1 cellular context compared by ENCODE assay signal in the genomic region with DNA sequence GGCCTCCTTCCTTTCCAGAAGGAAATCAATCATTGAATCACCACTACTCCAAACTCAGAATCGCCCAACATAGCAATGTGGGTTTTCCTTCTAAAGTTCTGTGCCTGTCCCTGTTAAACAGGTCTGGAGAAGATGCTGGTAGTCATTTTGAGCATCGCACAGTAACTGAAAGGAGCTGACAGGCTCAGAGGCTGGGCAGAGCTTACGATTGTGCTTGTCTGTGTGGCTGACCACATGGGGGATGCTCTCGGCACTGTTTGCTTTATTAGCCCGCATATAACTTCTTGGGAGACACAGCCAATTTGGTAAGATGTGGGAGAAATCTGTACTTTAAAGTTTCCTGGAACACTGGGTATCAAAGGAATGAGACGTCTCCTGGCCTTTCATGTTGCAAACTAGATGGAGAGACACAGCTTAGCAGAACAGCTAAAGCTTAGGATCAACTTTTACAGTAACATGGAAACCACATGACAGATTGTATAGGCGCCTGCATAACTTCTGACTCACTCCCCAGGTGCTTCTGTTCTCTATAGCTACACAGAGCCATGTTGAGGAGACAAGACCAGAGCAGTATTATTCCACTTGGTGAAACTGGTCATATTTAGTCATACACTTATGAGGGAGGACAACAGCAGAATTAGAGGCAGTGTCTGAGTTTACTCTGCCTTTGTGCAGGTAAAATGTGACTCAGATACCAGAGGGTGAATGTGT.
TF ChIP-seq lines count a peak whose summit lies in the region.

No MANE protein-coding gene starts in this region.

TF ChIP-seq in H1, 55 proteins besides CTCF, POLR2A, EP300 and RAD21:
- no peak for TF ChIP-seq FOSL1 (IDR thresholded peaks at IDR 0.05; ENCODE audit: insufficient read depth, low read depth, low read length)
- no peak for TF ChIP-seq KDM1A (IDR thresholded peaks at IDR 0.05; ENCODE audit: borderline replicate concordance, low read length)
- TF ChIP-seq ZNF274 (IDR thresholded peaks at IDR 0.05; ENCODE audit: borderline replicate concordance, extremely low read depth, low read length) = no peak
- no peak for TF ChIP-seq SIRT6 (IDR thresholded peaks at IDR 0.05; ENCODE audit: low read length)
- TF ChIP-seq, protein P1, sequence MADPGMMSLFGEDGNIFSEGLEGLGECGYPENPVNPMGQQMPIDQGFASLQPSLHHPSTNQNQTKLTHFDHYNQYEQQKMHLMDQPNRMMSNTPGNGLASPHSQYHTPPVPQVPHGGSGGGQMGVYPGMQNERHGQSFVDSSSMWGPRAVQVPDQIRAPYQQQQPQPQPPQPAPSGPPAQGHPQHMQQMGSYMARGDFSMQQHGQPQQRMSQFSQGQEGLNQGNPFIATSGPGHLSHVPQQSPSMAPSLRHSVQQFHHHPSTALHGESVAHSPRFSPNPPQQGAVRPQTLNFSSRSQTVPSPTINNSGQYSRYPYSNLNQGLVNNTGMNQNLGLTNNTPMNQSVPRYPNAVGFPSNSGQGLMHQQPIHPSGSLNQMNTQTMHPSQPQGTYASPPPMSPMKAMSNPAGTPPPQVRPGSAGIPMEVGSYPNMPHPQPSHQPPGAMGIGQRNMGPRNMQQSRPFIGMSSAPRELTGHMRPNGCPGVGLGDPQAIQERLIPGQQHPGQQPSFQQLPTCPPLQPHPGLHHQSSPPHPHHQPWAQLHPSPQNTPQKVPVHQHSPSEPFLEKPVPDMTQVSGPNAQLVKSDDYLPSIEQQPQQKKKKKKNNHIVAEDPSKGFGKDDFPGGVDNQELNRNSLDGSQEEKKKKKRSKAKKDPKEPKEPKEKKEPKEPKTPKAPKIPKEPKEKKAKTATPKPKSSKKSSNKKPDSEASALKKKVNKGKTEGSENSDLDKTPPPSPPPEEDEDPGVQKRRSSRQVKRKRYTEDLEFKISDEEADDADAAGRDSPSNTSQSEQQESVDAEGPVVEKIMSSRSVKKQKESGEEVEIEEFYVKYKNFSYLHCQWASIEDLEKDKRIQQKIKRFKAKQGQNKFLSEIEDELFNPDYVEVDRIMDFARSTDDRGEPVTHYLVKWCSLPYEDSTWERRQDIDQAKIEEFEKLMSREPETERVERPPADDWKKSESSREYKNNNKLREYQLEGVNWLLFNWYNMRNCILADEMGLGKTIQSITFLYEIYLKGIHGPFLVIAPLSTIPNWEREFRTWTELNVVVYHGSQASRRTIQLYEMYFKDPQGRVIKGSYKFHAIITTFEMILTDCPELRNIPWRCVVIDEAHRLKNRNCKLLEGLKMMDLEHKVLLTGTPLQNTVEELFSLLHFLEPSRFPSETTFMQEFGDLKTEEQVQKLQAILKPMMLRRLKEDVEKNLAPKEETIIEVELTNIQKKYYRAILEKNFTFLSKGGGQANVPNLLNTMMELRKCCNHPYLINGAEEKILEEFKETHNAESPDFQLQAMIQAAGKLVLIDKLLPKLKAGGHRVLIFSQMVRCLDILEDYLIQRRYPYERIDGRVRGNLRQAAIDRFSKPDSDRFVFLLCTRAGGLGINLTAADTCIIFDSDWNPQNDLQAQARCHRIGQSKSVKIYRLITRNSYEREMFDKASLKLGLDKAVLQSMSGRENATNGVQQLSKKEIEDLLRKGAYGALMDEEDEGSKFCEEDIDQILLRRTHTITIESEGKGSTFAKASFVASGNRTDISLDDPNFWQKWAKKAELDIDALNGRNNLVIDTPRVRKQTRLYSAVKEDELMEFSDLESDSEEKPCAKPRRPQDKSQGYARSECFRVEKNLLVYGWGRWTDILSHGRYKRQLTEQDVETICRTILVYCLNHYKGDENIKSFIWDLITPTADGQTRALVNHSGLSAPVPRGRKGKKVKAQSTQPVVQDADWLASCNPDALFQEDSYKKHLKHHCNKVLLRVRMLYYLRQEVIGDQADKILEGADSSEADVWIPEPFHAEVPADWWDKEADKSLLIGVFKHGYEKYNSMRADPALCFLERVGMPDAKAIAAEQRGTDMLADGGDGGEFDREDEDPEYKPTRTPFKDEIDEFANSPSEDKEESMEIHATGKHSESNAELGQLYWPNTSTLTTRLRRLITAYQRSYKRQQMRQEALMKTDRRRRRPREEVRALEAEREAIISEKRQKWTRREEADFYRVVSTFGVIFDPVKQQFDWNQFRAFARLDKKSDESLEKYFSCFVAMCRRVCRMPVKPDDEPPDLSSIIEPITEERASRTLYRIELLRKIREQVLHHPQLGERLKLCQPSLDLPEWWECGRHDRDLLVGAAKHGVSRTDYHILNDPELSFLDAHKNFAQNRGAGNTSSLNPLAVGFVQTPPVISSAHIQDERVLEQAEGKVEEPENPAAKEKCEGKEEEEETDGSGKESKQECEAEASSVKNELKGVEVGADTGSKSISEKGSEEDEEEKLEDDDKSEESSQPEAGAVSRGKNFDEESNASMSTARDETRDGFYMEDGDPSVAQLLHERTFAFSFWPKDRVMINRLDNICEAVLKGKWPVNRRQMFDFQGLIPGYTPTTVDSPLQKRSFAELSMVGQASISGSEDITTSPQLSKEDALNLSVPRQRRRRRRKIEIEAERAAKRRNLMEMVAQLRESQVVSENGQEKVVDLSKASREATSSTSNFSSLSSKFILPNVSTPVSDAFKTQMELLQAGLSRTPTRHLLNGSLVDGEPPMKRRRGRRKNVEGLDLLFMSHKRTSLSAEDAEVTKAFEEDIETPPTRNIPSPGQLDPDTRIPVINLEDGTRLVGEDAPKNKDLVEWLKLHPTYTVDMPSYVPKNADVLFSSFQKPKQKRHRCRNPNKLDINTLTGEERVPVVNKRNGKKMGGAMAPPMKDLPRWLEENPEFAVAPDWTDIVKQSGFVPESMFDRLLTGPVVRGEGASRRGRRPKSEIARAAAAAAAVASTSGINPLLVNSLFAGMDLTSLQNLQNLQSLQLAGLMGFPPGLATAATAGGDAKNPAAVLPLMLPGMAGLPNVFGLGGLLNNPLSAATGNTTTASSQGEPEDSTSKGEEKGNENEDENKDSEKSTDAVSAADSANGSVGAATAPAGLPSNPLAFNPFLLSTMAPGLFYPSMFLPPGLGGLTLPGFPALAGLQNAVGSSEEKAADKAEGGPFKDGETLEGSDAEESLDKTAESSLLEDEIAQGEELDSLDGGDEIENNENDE (IDR thresholded peaks at IDR 0.05; ENCODE audit: insufficient replicate concordance, low read length) = no peak
- no peak for TF ChIP-seq JUND (IDR thresholded peaks at IDR 0.05; ENCODE audit: low read length)
- no peak for TF ChIP-seq RFX5 (IDR thresholded peaks at IDR 0.05; ENCODE audit: borderline replicate concordance, low read depth, low read length)
- TF ChIP-seq, protein P2, sequence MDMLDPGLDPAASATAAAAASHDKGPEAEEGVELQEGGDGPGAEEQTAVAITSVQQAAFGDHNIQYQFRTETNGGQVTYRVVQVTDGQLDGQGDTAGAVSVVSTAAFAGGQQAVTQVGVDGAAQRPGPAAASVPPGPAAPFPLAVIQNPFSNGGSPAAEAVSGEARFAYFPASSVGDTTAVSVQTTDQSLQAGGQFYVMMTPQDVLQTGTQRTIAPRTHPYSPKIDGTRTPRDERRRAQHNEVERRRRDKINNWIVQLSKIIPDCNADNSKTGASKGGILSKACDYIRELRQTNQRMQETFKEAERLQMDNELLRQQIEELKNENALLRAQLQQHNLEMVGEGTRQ (IDR thresholded peaks at IDR 0.05; ENCODE audit: low read length) = no peak
- TF ChIP-seq, protein P3, sequence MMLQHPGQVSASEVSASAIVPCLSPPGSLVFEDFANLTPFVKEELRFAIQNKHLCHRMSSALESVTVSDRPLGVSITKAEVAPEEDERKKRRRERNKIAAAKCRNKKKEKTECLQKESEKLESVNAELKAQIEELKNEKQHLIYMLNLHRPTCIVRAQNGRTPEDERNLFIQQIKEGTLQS (IDR thresholded peaks at IDR 0.05; ENCODE audit: insufficient read depth, low read depth, low read length) = no peak
- TF ChIP-seq TAF7 (optimal IDR thresholded peaks at IDR 0.05; ENCODE audit: borderline replicate concordance, low read depth, low read length) = no peak
- no peak for TF ChIP-seq TBP (IDR thresholded peaks at IDR 0.05; ENCODE audit: low read depth, low read length)
